17 cellular contexts compared by ENCODE assay signal in genomic region chr4:55069248-55069647, GRCh38. TPM values are rescaled to one million over a fixed set of nuclear protein-coding genes. Genes with fewer than 3 reads are reported as not detected.
A peak's percentile ranks its signal among the peaks of the same experiment; 100 is the strongest.
DNase-seq lines count a peak whose midpoint lies in the region; ATAC-seq and TF ChIP-seq lines count a peak whose summit lies in the region.
"Had no signal": no experiment of that assay in that cellular context is flagged by ENCODE, and none has a peak within 500 bp of the region (broad histone marks: within the 10 kb centered on the region; RNA-seq: fewer than 3 reads in every experiment).

No MANE protein-coding gene starts in this region.

- peak; percentile 61 for ATAC-seq in left lung
- no peak for ATAC-seq in HG02870 (IDR thresholded peaks at IDR 0.05; ENCODE audit: unreplicated experiment)
- no peak for ATAC-seq in GM19023 (IDR thresholded peaks at IDR 0.05; ENCODE audit: unreplicated experiment)

- H3K4me3 ChIP-seq in left lung (no peak overlapping the region), thyroid gland (replicated peaks in 1 of 3) (no peak overlapping the region), vagina (no peak overlapping the region)
- H3K4me3 ChIP-seq: esophagus muscularis mucosa had no signal

- no peaks in the 10 kb centered on the region for H3K27me3 ChIP-seq in left lung
- no peaks in the 10 kb centered on the region for H3K27me3 ChIP-seq in thyroid gland
- H3K27me3 ChIP-seq in vagina: no peaks in the 10 kb centered on the region
- H3K27me3 ChIP-seq: esophagus muscularis mucosa, neutrophil had no signal

- DNase-seq in LHCN-M2 (ENCODE audit: low read depth) (peak; percentile 2), dermis blood vessel endothelial cell (peak; percentile 97), left lung (no peak), thyroid gland (no peak), vagina (ENCODE audit: extremely low spot score in 2 of 2) (no peak)
- DNase-seq: activated CD4-positive, alpha-beta T cell treated with anti-CD3 and anti-CD28 coated beads, Interleukin-2, amount 50 U/mL, for 1 hour; activated naive CD8-positive, alpha-beta T cell treated with anti-CD3 and anti-CD28 coated beads, Interleukin-2, amount 10 ng/mL, durations not matched to agents 7 days and 5 days; activated T-cell treated with anti-CD3 and anti-CD28 coated beads, Interleukin-2, amount 50 U/mL, for 24 hours; DMS79; H7; NK-92 treated with Interleukin-12 subunit alpha and Interleukin-12 subunit beta, amount 100 ng/mL, for 24 hours; SHP77 treated with DMSO at 0.1 percent for 48 hours; T-helper 9 cell had no signal

- H3K27ac ChIP-seq in left lung (peak overlapping the region in 1 of 2 donors; percentile 35), thyroid gland (peak overlapping the region in 2 of 3 donors; percentile 26 to 37), vagina (no peak overlapping the region)
- H3K27ac ChIP-seq: neutrophil had no signal

- intact Hi-C loops in left lung (cut with DNase I): no loop called here
- intact Hi-C loops in thyroid gland (cut with DNase I): no loop called here
- intact Hi-C loops in vagina (cut with DNase I): no loop called here

- no peaks in the 10 kb centered on the region for H3K36me3 ChIP-seq in left lung
- H3K36me3 ChIP-seq in thyroid gland: no peaks in the 10 kb centered on the region
- no peaks in the 10 kb centered on the region for H3K36me3 ChIP-seq in vagina
- H3K36me3 ChIP-seq: esophagus muscularis mucosa, neutrophil had no signal

- TF ChIP-seq CTCF in left lung (IDR thresholded peaks at IDR 0.05) (no peak), thyroid gland (IDR thresholded peaks at IDR 0.05) (no peak), vagina (IDR thresholded peaks at IDR 0.05) (no peak)

- H3K4me1 ChIP-seq in left lung (no peaks in the 10 kb centered on the region), thyroid gland (no peaks in the 10 kb centered on the region), vagina (no peaks in the 10 kb centered on the region)

- 76 to 79% methylated on average over 5 of the region's 5 CpGs for WGBS in thyroid gland, 2 donors

- TF ChIP-seq POLR2A in thyroid gland (IDR thresholded peaks at IDR 0.05) (no peak), vagina (IDR thresholded peaks at IDR 0.05) (no peak)

- no peaks in the 10 kb centered on the region for H3K9me3 ChIP-seq in left lung
- H3K9me3 ChIP-seq in thyroid gland: no peaks in the 10 kb centered on the region
- no peaks in the 10 kb centered on the region for H3K9me3 ChIP-seq in vagina
- H3K9me3 ChIP-seq: esophagus muscularis mucosa, neutrophil had no signal

RNA-seq across cellular contexts. Expression of gene KDR, which starts 56.1 kb away (rescaled TPM):
- 15.8 and 19.3 TPM in 2 replicates for total RNA-seq in LHCN-M2 (2014; rRNA removed)
- 0.33 TPM for polyA plus RNA-seq in LHCN-M2 (2012)
- 292 and 321 TPM in 2 replicates for total RNA-seq in dermis blood vessel endothelial cell
- 10 to 100 TPM; 27.1 to 34.9 TPM for total RNA-seq in left lung
- total RNA-seq in thyroid gland: 100 to 1,000 TPM in 2 of 4 donors, 10 to 100 TPM in 2; 62.5 to 153 (median 96.8) TPM
- total RNA-seq in vagina: 19.4 TPM
- total RNA-seq: activated naive CD8-positive, alpha-beta T cell treated with anti-CD3 and anti-CD28 coated beads, Interleukin-2, amount 10 ng/mL, durations not matched to agents 7 days and 5 days had no signal

Comparison
In these comparisons a context has a peak if more than half of its experiments do, and no peak if none do; other contexts are left out.
1. DNase-seq: peak in LHCN-M2 (single experiment) and dermis blood vessel endothelial cell (single experiment); none in left lung (0 of 2), thyroid gland (0 of 2) and vagina (0 of 2).